15 cellular contexts compared by ENCODE assay signal in genomic region chr11:134497586-134497985, GRCh38.
A peak's percentile ranks its signal among the peaks of the same experiment; 100 is the strongest.
DNase-seq lines count a peak whose midpoint lies in the region; ATAC-seq and TF ChIP-seq lines count a peak whose summit lies in the region.
"Had no signal": no experiment of that assay in that cellular context is flagged by ENCODE, and none has a peak within 500 bp of the region (broad histone marks: within the 10 kb centered on the region; RNA-seq: fewer than 3 reads in every experiment).

No MANE protein-coding gene starts in this region.

- peak overlapping the region; percentile 94 for H3K27ac ChIP-seq in VCaP
- H3K27ac ChIP-seq in foreskin keratinocyte, result no peak overlapping the region

- DNase-seq in CD14-positive monocyte (ENCODE audit: low spot score) (peak; percentile 29), DMS53 treated with DMSO at 0.1 percent for 48 hours (lab: John Stamatoyannopoulos, UW; ENCODE audit: unreplicated experiment) (peak; percentile 83), mucosa of gallbladder (ENCODE audit: low spot score) (peak; percentile 70), foreskin keratinocyte (no peak), cerebellum (ENCODE audit: low spot score) (no peak)
- DNase-seq: activated CD4-positive, alpha-beta T cell treated with anti-CD3 and anti-CD28 coated beads for 36 hours; activated CD8-positive, alpha-beta memory T cell treated with anti-CD3 and anti-CD28 coated beads, Interleukin-2, amount 50 U/mL, for 4 hours; KBM-7; kidney glomerular epithelial cell; SK-N-SH; stimulated activated CD4-positive, alpha-beta T cell treated with anti-CD3 and anti-CD28 coated beads, Interleukin-2, amount 100 ng/mL, for 48 hours had no signal

- peaks cover 8 to 26% (median 12%) of the 10 kb centered on the region in 7 donors for H3K9me3 Mint-ChIP-seq in CD14-positive monocyte

- H3K4me3 Mint-ChIP-seq in CD14-positive monocyte, result no peak overlapping the region
- H3K4me3 Mint-ChIP-seq: activated CD4-positive, alpha-beta T cell treated with anti-CD3 and anti-CD28 coated beads for 36 hours had no signal

- H3K27ac Mint-ChIP-seq in CD14-positive monocyte, result no peak overlapping the region
- H3K27ac Mint-ChIP-seq: activated CD4-positive, alpha-beta T cell treated with anti-CD3 and anti-CD28 coated beads for 36 hours had no signal

- H3K27me3 Mint-ChIP-seq in CD14-positive monocyte (ENCODE audit: low read depth in 3 of 3), result peaks cover 0 to 2% (median 2%) of the 10 kb centered on the region in 3 donors

- no peaks in the 10 kb centered on the region for H3K36me3 Mint-ChIP-seq in CD14-positive monocyte

- no peak for TF ChIP-seq CTCF in CD14-positive monocyte (IDR thresholded peaks at IDR 0.05)
- no peak for TF ChIP-seq CTCF in VCaP (conservative IDR thresholded peaks at IDR 0.05)
- no peak for TF ChIP-seq CTCF in foreskin keratinocyte (conservative IDR thresholded peaks at IDR 0.05)

- H3K4me1 ChIP-seq in foreskin keratinocyte, result no peaks in the 10 kb centered on the region
- H3K4me1 ChIP-seq: HAP-1 had no signal

- no peaks in the 10 kb centered on the region for H3K27me3 ChIP-seq in foreskin keratinocyte

- ATAC-seq in GM18498 (IDR thresholded peaks at IDR 0.05; ENCODE audit: unreplicated experiment), result no peak
- no peak for ATAC-seq in HG03432 (IDR thresholded peaks at IDR 0.05; ENCODE audit: unreplicated experiment)
- no peak for ATAC-seq in foreskin keratinocyte
- ATAC-seq: activated CD4-positive, alpha-beta T cell treated with anti-CD3 and anti-CD28 coated beads for 36 hours had no signal

- H3K4me1 Mint-ChIP-seq in CD14-positive monocyte, result no peaks in the 10 kb centered on the region
- H3K4me1 Mint-ChIP-seq: activated CD4-positive, alpha-beta T cell treated with anti-CD3 and anti-CD28 coated beads for 36 hours had no signal

- intact Hi-C loops in CD14-positive monocyte (cut with micrococcal nuclease), result no loop called here

Comparison
In these comparisons a context has a peak if more than half of its experiments do, and no peak if none do; other contexts are left out.
1. DNase-seq: peak in CD14-positive monocyte (single experiment), DMS53 treated with DMSO at 0.1 percent for 48 hours (single experiment) and mucosa of gallbladder (single experiment); none in foreskin keratinocyte (0 of 2) and cerebellum (single experiment).